Comparison of ENCODE assay signal across 1 cellular context in genomic region chr1:16229976-16230740, GRCh38.
TF ChIP-seq lines count a peak whose summit lies in the region.

No MANE protein-coding gene starts in this region.

TF ChIP-seq in K562, 482 proteins besides CTCF, POLR2A, EP300 and RAD21:
- TF ChIP-seq RB1 (IDR thresholded peaks at IDR 0.05; ENCODE audit: low read depth), result no peak
- peak; percentile 18; the same call in 1 of the 2 replicates for TF ChIP-seq ZNF124 (CRISPR knock-in tag; IDR thresholded peaks at IDR 0.05)
